ENCODE assay signal across 1 cellular context in genomic region chr13:114339779-114340534, GRCh38.
TF ChIP-seq lines count a peak whose summit lies in the region.

No MANE protein-coding gene starts in this region.

TF ChIP-seq in GM23338, 12 proteins besides CTCF, POLR2A, EP300 and RAD21 (continued from another document):
- TF ChIP-seq, protein P1, sequence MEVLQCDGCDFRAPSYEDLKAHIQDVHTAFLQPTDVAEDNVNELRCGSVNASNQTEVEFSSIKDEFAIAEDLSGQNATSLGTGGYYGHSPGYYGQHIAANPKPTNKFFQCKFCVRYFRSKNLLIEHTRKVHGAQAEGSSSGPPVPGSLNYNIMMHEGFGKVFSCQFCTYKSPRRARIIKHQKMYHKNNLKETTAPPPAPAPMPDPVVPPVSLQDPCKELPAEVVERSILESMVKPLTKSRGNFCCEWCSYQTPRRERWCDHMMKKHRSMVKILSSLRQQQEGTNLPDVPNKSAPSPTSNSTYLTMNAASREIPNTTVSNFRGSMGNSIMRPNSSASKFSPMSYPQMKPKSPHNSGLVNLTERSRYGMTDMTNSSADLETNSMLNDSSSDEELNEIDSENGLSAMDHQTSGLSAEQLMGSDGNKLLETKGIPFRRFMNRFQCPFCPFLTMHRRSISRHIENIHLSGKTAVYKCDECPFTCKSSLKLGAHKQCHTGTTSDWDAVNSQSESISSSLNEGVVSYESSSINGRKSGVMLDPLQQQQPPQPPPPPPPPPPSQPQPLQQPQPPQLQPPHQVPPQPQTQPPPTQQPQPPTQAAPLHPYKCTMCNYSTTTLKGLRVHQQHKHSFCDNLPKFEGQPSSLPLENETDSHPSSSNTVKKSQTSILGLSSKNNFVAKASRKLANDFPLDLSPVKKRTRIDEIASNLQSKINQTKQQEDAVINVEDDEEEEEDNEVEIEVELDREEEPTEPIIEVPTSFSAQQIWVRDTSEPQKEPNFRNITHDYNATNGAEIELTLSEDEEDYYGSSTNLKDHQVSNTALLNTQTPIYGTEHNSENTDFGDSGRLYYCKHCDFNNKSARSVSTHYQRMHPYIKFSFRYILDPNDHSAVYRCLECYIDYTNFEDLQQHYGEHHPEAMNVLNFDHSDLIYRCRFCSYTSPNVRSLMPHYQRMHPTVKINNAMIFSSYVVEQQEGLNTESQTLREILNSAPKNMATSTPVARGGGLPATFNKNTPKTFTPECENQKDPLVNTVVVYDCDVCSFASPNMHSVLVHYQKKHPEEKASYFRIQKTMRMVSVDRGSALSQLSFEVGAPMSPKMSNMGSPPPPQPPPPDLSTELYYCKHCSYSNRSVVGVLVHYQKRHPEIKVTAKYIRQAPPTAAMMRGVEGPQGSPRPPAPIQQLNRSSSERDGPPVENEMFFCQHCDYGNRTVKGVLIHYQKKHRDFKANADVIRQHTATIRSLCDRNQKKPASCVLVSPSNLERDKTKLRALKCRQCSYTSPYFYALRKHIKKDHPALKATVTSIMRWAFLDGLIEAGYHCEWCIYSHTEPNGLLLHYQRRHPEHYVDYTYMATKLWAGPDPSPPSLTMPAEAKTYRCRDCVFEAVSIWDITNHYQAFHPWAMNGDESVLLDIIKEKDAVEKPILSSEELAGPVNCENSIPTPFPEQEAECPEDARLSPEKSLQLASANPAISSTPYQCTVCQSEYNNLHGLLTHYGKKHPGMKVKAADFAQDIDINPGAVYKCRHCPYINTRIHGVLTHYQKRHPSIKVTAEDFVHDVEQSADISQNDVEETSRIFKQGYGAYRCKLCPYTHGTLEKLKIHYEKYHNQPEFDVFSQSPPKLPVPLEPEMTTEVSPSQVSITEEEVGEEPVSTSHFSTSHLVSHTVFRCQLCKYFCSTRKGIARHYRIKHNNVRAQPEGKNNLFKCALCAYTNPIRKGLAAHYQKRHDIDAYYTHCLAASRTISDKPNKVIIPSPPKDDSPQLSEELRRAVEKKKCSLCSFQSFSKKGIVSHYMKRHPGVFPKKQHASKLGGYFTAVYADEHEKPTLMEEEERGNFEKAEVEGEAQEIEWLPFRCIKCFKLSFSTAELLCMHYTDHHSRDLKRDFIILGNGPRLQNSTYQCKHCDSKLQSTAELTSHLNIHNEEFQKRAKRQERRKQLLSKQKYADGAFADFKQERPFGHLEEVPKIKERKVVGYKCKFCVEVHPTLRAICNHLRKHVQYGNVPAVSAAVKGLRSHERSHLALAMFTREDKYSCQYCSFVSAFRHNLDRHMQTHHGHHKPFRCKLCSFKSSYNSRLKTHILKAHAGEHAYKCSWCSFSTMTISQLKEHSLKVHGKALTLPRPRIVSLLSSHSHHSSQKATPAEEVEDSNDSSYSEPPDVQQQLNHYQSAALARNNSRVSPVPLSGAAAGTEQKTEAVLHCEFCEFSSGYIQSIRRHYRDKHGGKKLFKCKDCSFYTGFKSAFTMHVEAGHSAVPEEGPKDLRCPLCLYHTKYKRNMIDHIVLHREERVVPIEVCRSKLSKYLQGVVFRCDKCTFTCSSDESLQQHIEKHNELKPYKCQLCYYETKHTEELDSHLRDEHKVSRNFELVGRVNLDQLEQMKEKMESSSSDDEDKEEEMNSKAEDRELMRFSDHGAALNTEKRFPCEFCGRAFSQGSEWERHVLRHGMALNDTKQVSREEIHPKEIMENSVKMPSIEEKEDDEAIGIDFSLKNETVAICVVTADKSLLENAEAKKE (CRISPR knock-in tag; IDR thresholded peaks at IDR 0.05), result no peak
- TF ChIP-seq ZNF331 (CRISPR knock-in tag; IDR thresholded peaks at IDR 0.05; ENCODE audit: low read depth) (no peak), EZH2phosphoT487 (IDR thresholded peaks at IDR 0.05; ENCODE audit: unreplicated experiment) (no peak), STAT1 (IDR thresholded peaks at IDR 0.05; ENCODE audit: unreplicated experiment) (no peak), POLR2AphosphoS5 (IDR thresholded peaks at IDR 0.05; ENCODE audit: low read depth) (no peak), NANOG (IDR thresholded peaks at IDR 0.05; ENCODE audit: borderline replicate concordance) (no peak), CREB1 (CRISPR knock-in tag; IDR thresholded peaks at IDR 0.05; ENCODE audit: low read depth) (no peak), ZNF114 (CRISPR knock-in tag; IDR thresholded peaks at IDR 0.05) (no peak), EZH2 (IDR thresholded peaks at IDR 0.05; ENCODE audit: low read depth, unreplicated experiment) (no peak)
